In genomic region chr2:154886316-154886715, GRCh38 we compare ENCODE assay signal across 22 cellular contexts.
"Had no signal": no experiment of that assay in that cellular context is flagged by ENCODE, and none has a peak within 500 bp of the region (broad histone marks: within the 10 kb centered on the region; RNA-seq: fewer than 3 reads in every experiment).

No MANE protein-coding gene starts in this region.

- DNase-seq: Karpas-422, KG1, MG63, NCI-H1092, NCI-H1105 treated with DMSO at 0.1 percent for 48 hours, NCI-H1417 treated with DMSO at 0.1 percent for 48 hours, NCI-H187, NCI-H2029, NCI-H2081 treated with DMSO at 0.1 percent for 48 hours, NCI-H2171, NCI-H226, NCI-H446, NCI-H510A, NCI-H524 treated with DMSO at 0.1 percent for 48 hours, NCI-H69, NCI-H774, Right ventricle myocardium superior, RPMI8226, SIG-M5 had no signal

- H3K9me3 ChIP-seq: MG63 had no signal

- H3K27ac ChIP-seq: SJSA1, SK-N-MC had no signal

- H3K4me1 ChIP-seq: SJSA1 had no signal

- H3K27me3 ChIP-seq: MG63, SJSA1 had no signal

- FAIRE-seq: RCC 7860 had no signal

- H3K4me3 ChIP-seq: MG63, SJSA1, SK-N-MC had no signal

- H3K36me3 ChIP-seq: MG63, SJSA1 had no signal
